9 cellular contexts compared by ENCODE assay signal in genomic region chr2:222306393-222307137, GRCh38. TPM values are rescaled to one million over a fixed set of nuclear protein-coding genes. Genes with fewer than 3 reads are reported as not detected.
A peak's percentile ranks its signal among the peaks of the same experiment; 100 is the strongest.
DNase-seq lines count a peak whose midpoint lies in the region; ATAC-seq, FAIRE-seq and TF ChIP-seq lines count a peak whose summit lies in the region.
"Had no signal": no experiment of that assay in that cellular context is flagged by ENCODE, and none has a peak within 500 bp of the region (broad histone marks: within the 10 kb centered on the region; RNA-seq: fewer than 3 reads in every experiment).

No MANE protein-coding gene starts in this region.

- in situ Hi-C loops in KBM-7 (cut with MboI; ENCODE audit: low pct_unique_long_range_greater_than_20kb, low sequenced_read_pairs), result loop anchor here (25.0 kb wide), 2 partner anchors 244 to 256 kb away; no protein-coding TSS in a partner anchor

- H3K4me2 ChIP-seq in MM.1S (ENCODE audit: low read depth, low read length), result peak overlapping the region; percentile 99

- CTCF ChIA-PET in CD8-positive, alpha-beta T cell (lab: Charles Lee), result no interaction called here

- no peaks in the 10 kb centered on the region for H3F3A ChIP-seq in MM.1S (ENCODE audit: insufficient read depth, low read length)

- TF ChIP-seq CTCF in CD8-positive, alpha-beta T cell (IDR thresholded peaks at IDR 0.05), result no peak
- TF ChIP-seq CTCF in MM.1S (IDR thresholded peaks at IDR 0.05; ENCODE audit: low read length), result no peak
- no peak for TF ChIP-seq CTCF in epithelial cell of proximal tubule (conservative IDR thresholded peaks at IDR 0.05; ENCODE audit: low read depth, low read length)
- TF ChIP-seq CTCF in psoas muscle (IDR thresholded peaks at IDR 0.05), result no peak

- DNase-seq in CD8-positive, alpha-beta T cell, result no peak
- DNase-seq in MM.1S (no peak), epithelial cell of proximal tubule (ENCODE audit: low read depth) (no peak), psoas muscle (no peak), 8988T (no peak), HTR-8/SVneo (ENCODE audit: insufficient read length, low spot score) (no peak), KBM-7 (no peak)
- DNase-seq in activated effector memory CD4-positive, alpha-beta T cell treated with Interleukin-2 at 50 U/mL for 16 hours, result no peak

- intact Hi-C loops in CD8-positive, alpha-beta T cell (cut with DNase I, micrococcal nuclease), result no loop called here
- intact Hi-C loops in psoas muscle (cut with DNase I), result no loop called here

- no peak overlapping the region for H3K9ac ChIP-seq in MM.1S (ENCODE audit: low read length)

- no peaks in the 10 kb centered on the region for H3K9me2 ChIP-seq in MM.1S (replicated peaks; ENCODE audit: insufficient read depth, low read length)

- no peaks in the 10 kb centered on the region for H3K9me3 ChIP-seq in CD8-positive, alpha-beta T cell (ENCODE audit: low read length)
- no peaks in the 10 kb centered on the region for H3K9me3 ChIP-seq in MM.1S (replicated peaks; ENCODE audit: insufficient read depth, low read length)
- H3K9me3 ChIP-seq in psoas muscle, result no peaks in the 10 kb centered on the region

- H3K27ac Mint-ChIP-seq in CD8-positive, alpha-beta T cell, result no peak overlapping the region

- H4K20me1 ChIP-seq in MM.1S (ENCODE audit: insufficient read depth, low read length), result no peaks in the 10 kb centered on the region

- H3K4me3 Mint-ChIP-seq in CD8-positive, alpha-beta T cell, result peak overlapping the region; percentile 51

- FAIRE-seq in HTR-8/SVneo (lab: Jason Lieb, UNC), result no peak

- WGBS in psoas muscle, 3 donors, result 23 to 37% (median 27%) methylated on average over 26 of the region's 26 CpGs

- H3K36me3 ChIP-seq in CD8-positive, alpha-beta T cell (ENCODE audit: insufficient read depth, low read length), result no peaks in the 10 kb centered on the region
- H3K36me3 ChIP-seq in MM.1S (replicated peaks; ENCODE audit: insufficient read depth, low read length) (no peaks in the 10 kb centered on the region), psoas muscle (ENCODE audit: insufficient read depth in 1 of 2, low read depth in 1 of 2) (no peaks in the 10 kb centered on the region)

- H3K36me3 Mint-ChIP-seq in CD8-positive, alpha-beta T cell, result no peaks in the 10 kb centered on the region

- H3K27me3 ChIP-seq in CD8-positive, alpha-beta T cell (ENCODE audit: insufficient read depth, low read length), result peaks cover 58% of the 10 kb centered on the region
- H3K27me3 ChIP-seq in MM.1S (replicated peaks; ENCODE audit: insufficient read depth, low read length) (peaks cover 65% of the 10 kb centered on the region), psoas muscle (ENCODE audit: insufficient read depth in 3 of 3, low read length in 2 of 3) (peaks cover 0 to 90% (median 29%) of the 10 kb centered on the region in 3 donors)

- H3K4me3 ChIP-seq in CD8-positive, alpha-beta T cell (ENCODE audit: low read depth, low read length), result no peak overlapping the region
- H3K4me3 ChIP-seq in MM.1S (ENCODE audit: low read length) (peak overlapping the region; percentile 72), epithelial cell of proximal tubule (ENCODE audit: low read depth, low read length) (peak overlapping the region; percentile 44), psoas muscle (peak overlapping the region; percentile 81)

- H3K27me3 Mint-ChIP-seq in CD8-positive, alpha-beta T cell (ENCODE audit: low read depth), result peaks cover 85% of the 10 kb centered on the region

- POLR2A ChIA-PET in CD8-positive, alpha-beta T cell (lab: Charles Lee), result no interaction called here

- no peaks in the 10 kb centered on the region for H3K9me3 Mint-ChIP-seq in CD8-positive, alpha-beta T cell

- ATAC-seq in CD8-positive, alpha-beta T cell, result no peak
- no peak for ATAC-seq in psoas muscle

- no peaks in the 10 kb centered on the region for H3K79me2 ChIP-seq in MM.1S (ENCODE audit: low read length)

- peaks cover 9% of the 10 kb centered on the region for H3K4me1 ChIP-seq in CD8-positive, alpha-beta T cell (ENCODE audit: insufficient read depth, low read length)
- H3K4me1 ChIP-seq in MM.1S (ENCODE audit: low read length), result no peaks in the 10 kb centered on the region
- peaks cover 7% of the 10 kb centered on the region for H3K4me1 ChIP-seq in psoas muscle

- H3K27ac ChIP-seq in CD8-positive, alpha-beta T cell (ENCODE audit: low read depth, low read length), result no peak overlapping the region
- H3K27ac ChIP-seq in MM.1S (ENCODE audit: low read length) (no peak overlapping the region), psoas muscle (peak overlapping the region; percentile 76)

- H3K4me1 Mint-ChIP-seq in CD8-positive, alpha-beta T cell (ENCODE audit: low read depth), result peaks cover 28% of the 10 kb centered on the region

- peak overlapping the region; percentile 60 for H2AFZ ChIP-seq in MM.1S (ENCODE audit: low read length)

RNA-seq across cellular contexts. Expression of gene PAX3, which starts 7.8 kb away (rescaled TPM):
- total RNA-seq in CD8-positive, alpha-beta T cell, result not detected
- total RNA-seq in epithelial cell of proximal tubule, result not detected in 2 replicates
- total RNA-seq in psoas muscle, result 10 to 100 TPM in 2 of 4 donors, 1 to 10 TPM in 2; 6.9 to 20.5 (median 13.3) TPM
- polyA plus RNA-seq in psoas muscle, result 1 to 10 TPM in 2 of 3 donors, under 1 TPM in 1; 0.26 to 2.8 (median 1.9) TPM
- total RNA-seq: T-helper 2 cell treated with Interferon-gamma antibody and Interleukin-4, amounts not matched to agents 100 ng/mL and 5 ng/mL, for 36 hours had no signal
